In genomic region chr2:186573528-186573927, GRCh38 we compare ENCODE assay signal across 25 cellular contexts. TPM values are rescaled to one million over a fixed set of nuclear protein-coding genes. Genes with fewer than 3 reads are reported as not detected.
DNase-seq lines count a peak whose midpoint lies in the region; ATAC-seq, FAIRE-seq and TF ChIP-seq lines count a peak whose summit lies in the region.
"Had no signal": no experiment of that assay in that cellular context is flagged by ENCODE, and none has a peak within 500 bp of the region (broad histone marks: within the 10 kb centered on the region; RNA-seq: fewer than 3 reads in every experiment).

No MANE protein-coding gene starts in this region.

- FAIRE-seq in A549 (lab: Jason Lieb, UNC) (no peak), RCC 7860 (lab: Jason Lieb, UNC) (peak; percentile 77)
- FAIRE-seq: GM18507, K562 had no signal

- peak overlapping the region; percentile 58 for H3K4me2 ChIP-seq in A549
- H3K4me2 ChIP-seq: BLaER1 treated with 17β-estradiol and CSF1 and Interleukin-3, amounts not matched to agents 10 nM and 100 nM; PC-9 had no signal

- POLR2A ChIA-PET in A549 (lab: Yijun Ruan, JAX), result no interaction called here

- H3K27me3 Mint-ChIP-seq in nephron (ENCODE audit: low read depth), result no peaks in the 10 kb centered on the region

- H3K27ac Mint-ChIP-seq in nephron, result peak overlapping the region; percentile 3 to 55 (median 6)
- H3K27ac Mint-ChIP-seq: CD4-positive, alpha-beta T cell had no signal

- TF ChIP-seq POLR2A in A549 (IDR thresholded peaks at IDR 0.05; ENCODE audit: low read length), result no peak

- no peak for ATAC-seq in A549
- ATAC-seq in GM21390 (IDR thresholded peaks at IDR 0.05; ENCODE audit: unreplicated experiment), result no peak
- no peak for ATAC-seq in GM19452 (IDR thresholded peaks at IDR 0.05; ENCODE audit: unreplicated experiment)
- ATAC-seq: K562 had no signal

- no peak for TF ChIP-seq RAD21 in A549 (conservative IDR thresholded peaks at IDR 0.05 in 1 of 2, IDR thresholded peaks at IDR 0.05 in 1 of 2)

- peaks cover 36% of the 10 kb centered on the region for H3K4me1 Mint-ChIP-seq in nephron

- H3K27ac ChIP-seq in A549, result peak overlapping the region; percentile 86 to 87
- H3K27ac ChIP-seq: BLaER1 treated with 17β-estradiol and CSF1 and Interleukin-3, amounts not matched to agents 10 nM and 100 nM; GM23248; PC-9; SK-N-MC had no signal

- TF ChIP-seq CTCF in A549 (IDR thresholded peaks at IDR 0.05) (no peak), nephron (IDR thresholded peaks at IDR 0.05; ENCODE audit: unreplicated experiment in 3 of 3) (no peak)

- no peaks in the 10 kb centered on the region for H3K9me3 ChIP-seq in A549

- H3K4me3 Mint-ChIP-seq in nephron, result no peak overlapping the region
- H3K4me3 Mint-ChIP-seq: CD4-positive, alpha-beta T cell had no signal

- DNase-seq in A549 (ENCODE audit: low read depth in 1 of 2, low spot score in 1 of 2) (no peak), RCC 7860 (ENCODE audit: low spot score) (peak; percentile 33), glomerular visceral epithelial cell (ENCODE audit: extremely low spot score) (peak; percentile 48), NCI-H69 (lab: John Stamatoyannopoulos, UW) (no peak), HuH-7.5 (ENCODE audit: low spot score) (no peak)
- DNase-seq: 8988T; CD4-positive, alpha-beta T cell; DMS53; GM23248; H7; MG63; NCI-H1105 treated with DMSO at 0.1 percent for 48 hours; NCI-H1694; NCI-H2029 treated with DMSO at 0.1 percent for 48 hours; NCI-H446 treated with DMSO at 0.1 percent for 48 hours; NCI-H526; PC-9; SIG-M5 had no signal

- H3K4me3 ChIP-seq in A549, result no peak overlapping the region
- H3K4me3 ChIP-seq: BLaER1 treated with 17β-estradiol and CSF1 and Interleukin-3, amounts not matched to agents 10 nM and 100 nM; GM23248; K562; MG63; PC-9; SK-N-MC had no signal

- no peaks in the 10 kb centered on the region for H3K9me3 Mint-ChIP-seq in nephron
- H3K9me3 Mint-ChIP-seq: CD4-positive, alpha-beta T cell had no signal

- WGBS in A549 (ENCODE audit: missing lambda C conversion rate), result 80% methylated on average over 3 of the region's 3 CpGs

- H3K4me1 ChIP-seq in A549, result peaks cover 79% of the 10 kb centered on the region

- CTCF ChIA-PET in A549 (lab: Yijun Ruan, JAX), result interaction anchor here (1.5 kb wide), 2 partner anchors 18 to 65 kb away, joined by 3 to 4 read pairs; no protein-coding TSS in a partner anchor

- no peaks in the 10 kb centered on the region for H3K36me3 Mint-ChIP-seq in nephron (ENCODE audit: low read depth)

- no peak for TF ChIP-seq EP300 in A549 (IDR thresholded peaks at IDR 0.05)

TF ChIP-seq in A549, 52 proteins besides CTCF, POLR2A, EP300 and RAD21:
- TF ChIP-seq PBX3 (IDR thresholded peaks at IDR 0.05) (no peak), ESRRA (IDR thresholded peaks at IDR 0.05; ENCODE audit: borderline replicate concordance, low read length) (no peak), CHD4 (IDR thresholded peaks at IDR 0.05; ENCODE audit: borderline replicate concordance) (no peak), ZC3H11A (IDR thresholded peaks at IDR 0.05) (no peak), ZSCAN20 (CRISPR knock-in tag; IDR thresholded peaks at IDR 0.05) (no peak), EHMT2 (IDR thresholded peaks at IDR 0.05; ENCODE audit: low read depth) (no peak), SMC3 (IDR thresholded peaks at IDR 0.05) (no peak)

RNA-seq across cellular contexts. Expression of gene ITGAV, which starts 16.3 kb away (rescaled TPM):
- 148 and 159 TPM in 2 replicates for polyA plus RNA-seq in A549 (2011; rRNA removed)
- polyA plus RNA-seq in A549 (2012; cell fraction: cytosol; rRNA removed), result 22.5 and 22.6 TPM in 2 replicates
- 26.9 and 34.1 TPM in 2 replicates for polyA plus RNA-seq in A549 (2012; cell fraction: nucleus; rRNA removed)
- polyA plus RNA-seq in A549 (2017; fragmentation: RNase III; extraction: RNeasy Plus Mini Kit Qiagen cat#74134 plus additional on column Dnase treatment), result 87.6 to 101 TPM (median 93.3 TPM) in 3 replicates
- 159 and 161 TPM in 2 replicates for polyA minus RNA-seq in A549 (2011; rRNA and poly(A)+ RNA removed)

Comparison
In these comparisons a context has a peak if more than half of its experiments do, and no peak if none do; other contexts are left out.
1. DNase-seq: peak in RCC 7860 (single experiment) and glomerular visceral epithelial cell (single experiment); none in A549 (0 of 2), NCI-H69 (single experiment) and HuH-7.5 (single experiment).